13 cellular contexts compared by ENCODE assay signal in the genomic region with DNA sequence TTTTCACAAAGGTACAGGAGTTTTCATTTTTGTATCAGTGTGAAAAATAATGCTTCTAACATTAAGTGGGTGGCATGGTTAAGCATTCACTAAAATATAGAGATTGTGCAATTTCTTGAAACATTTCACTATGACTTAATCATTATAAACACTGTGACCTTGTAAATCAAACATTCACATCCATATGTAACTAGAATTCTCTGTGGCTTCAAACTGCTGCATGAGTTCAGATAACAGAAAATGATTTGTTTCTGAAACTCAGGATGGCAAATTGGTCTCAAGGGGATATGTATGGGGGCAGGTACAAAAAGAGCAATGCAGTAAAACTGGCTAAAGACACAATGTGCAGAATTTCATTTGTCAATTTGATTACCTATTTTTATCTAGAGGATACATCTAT. TPM values are rescaled to one million over a fixed set of nuclear protein-coding genes. Genes with fewer than 3 reads are reported as not detected.
DNase-seq lines count a peak whose midpoint lies in the region; ATAC-seq, FAIRE-seq and TF ChIP-seq lines count a peak whose summit lies in the region.
"Had no signal": no experiment of that assay in that cellular context is flagged by ENCODE, and none has a peak within 500 bp of the region (broad histone marks: within the 10 kb centered on the region; RNA-seq: fewer than 3 reads in every experiment).

No MANE protein-coding gene starts in this region.

- no peak for FAIRE-seq in K562 (lab: Jason Lieb, UNC)

- H3K79me2 ChIP-seq in Karpas-422 (ENCODE audit: low read length) (peaks cover 84% of the 10 kb centered on the region), K562 (ENCODE audit: control insufficient read depth, insufficient read depth, low read length) (peaks cover 87% of the 10 kb centered on the region)

- no peak for TF ChIP-seq CTCF in K562 (IDR thresholded peaks at IDR 0.05 in 2 of 3, conservative IDR thresholded peaks at IDR 0.05 in 1 of 3; ENCODE audit: insufficient read depth in 2 of 3, low read depth in 1 of 3, low read length in 3 of 3)

- peaks cover 0 to 15% (median 7%) of the 10 kb centered on the region in 3 donors for H3K36me3 Mint-ChIP-seq in naive thymus-derived CD8-positive, alpha-beta T cell

- TF ChIP-seq RAD21 in K562 (CRISPR knock-in tag; conservative IDR thresholded peaks at IDR 0.05 in 1 of 2, IDR thresholded peaks at IDR 0.05 in 1 of 2) = no peak

- H3K4me1 ChIP-seq in Karpas-422 (ENCODE audit: low read length) (peaks cover 38% of the 10 kb centered on the region), K562 (replicated peaks in 1 of 2; ENCODE audit: control insufficient read depth in 2 of 2, insufficient read depth in 2 of 2, low read length in 2 of 2) (peaks cover 16 to 21% of the 10 kb centered on the region in 2 experiments; a peak in 4 of 5 replicates)

- H3K27ac ChIP-seq in Karpas-422 (ENCODE audit: low read length) = peak overlapping the region; percentile 51
- peak overlapping the region; percentile 61; the same call in 1 of the 3 replicates for H3K27ac ChIP-seq in K562 (ENCODE audit: extremely low read depth, low read depth, low read length)
- H3K27ac ChIP-seq: uterus had no signal

- ATAC-seq in K562 (no peak), HG03354 (IDR thresholded peaks at IDR 0.05; ENCODE audit: poor library complexity, severe bottlenecking, unreplicated experiment) (no peak), HG03159 (IDR thresholded peaks at IDR 0.05; ENCODE audit: unreplicated experiment) (no peak), GM18505 (IDR thresholded peaks at IDR 0.05; ENCODE audit: unreplicated experiment) (no peak)
- ATAC-seq in naive thymus-derived CD8-positive, alpha-beta T cell = no peak

- TF ChIP-seq POLR2A in K562 (conservative IDR thresholded peaks at IDR 0.05) (no peak), GM18505 (IDR thresholded peaks at IDR 0.05; ENCODE audit: borderline replicate concordance, extremely low read depth, insufficient read depth, insufficient read length) (no peak)

- H3K36me3 ChIP-seq in Karpas-422 (ENCODE audit: insufficient read depth, low read length) = peaks cover 47% of the 10 kb centered on the region; the same call in 1 of the 2 replicates
- peaks cover 45% of the 10 kb centered on the region; the same call in 2 of the 3 replicates for H3K36me3 ChIP-seq in K562 (ENCODE audit: control insufficient read depth, insufficient read depth, low read length)
- H3K36me3 ChIP-seq: uterus had no signal

- POLR2A ChIA-PET in K562 (lab: Yijun Ruan, JAX) = no interaction called here
- POLR2A ChIA-PET in naive thymus-derived CD8-positive, alpha-beta T cell (lab: Charles Lee) = no interaction called here

- H3K9me3 ChIP-seq in Karpas-422 (ENCODE audit: low read length) (no peaks in the 10 kb centered on the region), K562 (replicated peaks; ENCODE audit: control insufficient read depth, insufficient read depth, low read depth, low read length) (no peaks in the 10 kb centered on the region)
- H3K9me3 ChIP-seq: uterus had no signal

- peaks cover 32 to 75% (median 64%) of the 10 kb centered on the region in 4 donors for H3K4me1 Mint-ChIP-seq in naive thymus-derived CD8-positive, alpha-beta T cell

- peak overlapping the region in 6 of 10 donors; percentile 2 to 58 (median 38) for H3K27ac Mint-ChIP-seq in naive thymus-derived CD8-positive, alpha-beta T cell

- intact Hi-C loops in K562 (cut with micrococcal nuclease) = no loop called here

- no peaks in the 10 kb centered on the region for H3K27me3 Mint-ChIP-seq in naive thymus-derived CD8-positive, alpha-beta T cell
- H3K27me3 Mint-ChIP-seq: central memory CD8-positive, alpha-beta T cell had no signal

- H3K4me2 ChIP-seq in Karpas-422 (ENCODE audit: low read depth, low read length, poor library complexity, severe bottlenecking) (peak overlapping the region; percentile 46), K562 (ENCODE audit: insufficient read depth, low read length) (no peak overlapping the region)

- H3K4me3 ChIP-seq in Karpas-422 (ENCODE audit: low read length) (peak overlapping the region; percentile 31; the same call in 1 of the 2 replicates), K562 (no peak overlapping the region)
- H3K4me3 ChIP-seq: uterus had no signal

- in situ Hi-C loops in K562 (cut with MboI) = no loop called here

- no peaks in the 10 kb centered on the region for H3K27me3 ChIP-seq in Karpas-422 (ENCODE audit: low read length)
- no peaks in the 10 kb centered on the region for H3K27me3 ChIP-seq in K562 (ENCODE audit: control insufficient read depth in 2 of 2, insufficient read depth in 2 of 2, low read length in 2 of 2)
- H3K27me3 ChIP-seq: uterus had no signal

- CTCF ChIA-PET in K562 (lab: Yijun Ruan, JAX; ENCODE audit: low intra/inter-chr PET ratio) = no interaction called here

- DNase-seq in NOMO-1 treated with DMSO at 0.1 percent for 48 hours (lab: John Stamatoyannopoulos, UW; ENCODE audit: unreplicated experiment) = peak; percentile 46
- DNase-seq in NOMO-1 treated with dmso at 0.1 percent for 144 hours (lab: John Stamatoyannopoulos, UW; ENCODE audit: unreplicated experiment) = no peak
- peak; percentile 53 for DNase-seq in Karpas-422
- no peak for DNase-seq in K562 (ENCODE audit: extremely low read depth in 1 of 4, low spot score in 3 of 4)
- DNase-seq in naive thymus-derived CD8-positive, alpha-beta T cell = no peak
- DNase-seq: activated CD4-positive, alpha-beta T cell treated with anti-CD3 and anti-CD28 coated beads, Interleukin-2, amount 50 U/mL, for 1 hour; MM.1S; RPMI8226; uterus had no signal

- H3K9me3 Mint-ChIP-seq in naive thymus-derived CD8-positive, alpha-beta T cell = peaks cover 0 to 3% (median 0%) of the 10 kb centered on the region in 9 donors
- H3K9me3 Mint-ChIP-seq: central memory CD8-positive, alpha-beta T cell had no signal

- H4K20me1 ChIP-seq in Karpas-422 (ENCODE audit: insufficient read depth, low read depth, low read length) (peaks cover 35% of the 10 kb centered on the region), K562 (replicated peaks; ENCODE audit: control insufficient read depth, insufficient read depth, low read length) (peaks cover 21% of the 10 kb centered on the region)

- TF ChIP-seq EP300 in K562 (IDR thresholded peaks at IDR 0.05; ENCODE audit: low read length) = no peak

- no peak overlapping the region; the same call in 1 of the 2 replicates for H3K9ac ChIP-seq in Karpas-422 (ENCODE audit: low read length)
- no peak overlapping the region for H3K9ac ChIP-seq in K562 (ENCODE audit: insufficient read depth in 1 of 2, low read depth in 2 of 2, low read length in 2 of 2)

- no peak overlapping the region for H2AFZ ChIP-seq in Karpas-422 (ENCODE audit: low read length)
- H2AFZ ChIP-seq in K562 (ENCODE audit: low read depth, low read length) = no peak overlapping the region

- H3K4me3 Mint-ChIP-seq in naive thymus-derived CD8-positive, alpha-beta T cell = peak overlapping the region in 8 of 10 donors; percentile 0 to 51 (median 24)
- H3K4me3 Mint-ChIP-seq: central memory CD8-positive, alpha-beta T cell had no signal

- no TSS peak for BruUV-seq in K562 (replicated peaks; lab: Mats Ljungman, UMichigan)

- H3K9me2 ChIP-seq in Karpas-422 (replicated peaks; ENCODE audit: insufficient read depth, low read length) = no peaks in the 10 kb centered on the region

- H3K9me1 ChIP-seq in K562 (ENCODE audit: control insufficient read depth, insufficient read depth, low read length) = no peaks in the 10 kb centered on the region

RNA-seq across cellular contexts. Expression of a gene that starts 3.8 kb away (rescaled TPM):
- total RNA-seq in Karpas-422 (2014; rRNA removed; shearing (Covaris generic); ENCODE audit: low replicate concordance) = 18.8 and 41.2 TPM in 2 replicates
- 21.5 and 103 TPM in 2 replicates for total RNA-seq in K562 (2011; cell fraction: chromatin; rRNA removed; ENCODE audit: low replicate concordance)
- 11.5 and 15.9 TPM in 2 replicates for total RNA-seq in K562 (2011; cell fraction: nucleolus; rRNA removed)
- 46.5 and 77.0 TPM in 2 replicates for total RNA-seq in K562 (2011; cell fraction: nucleoplasm; rRNA removed)
- total RNA-seq in K562 (2014; rRNA removed) = 22.4 and 80.3 TPM in 2 replicates
- total RNA-seq in K562 (2014; rRNA removed; fragmentation: Illumina TruSeq; extraction: Trizol) = 58.4 and 67.4 TPM in 2 replicates
- total RNA-seq in K562 (2015; rRNA removed; fragmentation: Illumina TruSeq; extraction: Trizol) = 69.1 and 80.4 TPM in 2 replicates
- 29.0 and 30.7 TPM in 2 replicates for total RNA-seq in K562 (2021)
- 26.1 and 34.4 TPM in 2 replicates for polyA plus RNA-seq in K562 (2011; rRNA removed)
- polyA plus RNA-seq in K562 (2011; cell fraction: cytosol; rRNA removed) = 5.4 and 23.7 TPM in 2 replicates
- 24.3 and 24.9 TPM in 2 replicates for polyA plus RNA-seq in K562 (2011; cell fraction: nucleus; rRNA removed)
- 22.7 and 30.4 TPM in 2 replicates for polyA plus RNA-seq in K562 (2012)
- 37.9 and 45.8 TPM in 2 replicates for polyA plus RNA-seq in K562 (2014; fragmentation: Illumina TruSeq; extraction: Trizol)
- polyA plus RNA-seq in K562 (2014; fragmentation: Nextera tagmentation; extraction: Ambion mirVana) = 10 to 100 TPM; 38.5 to 39.7 TPM
- polyA plus RNA-seq in K562 (2014; rRNA removed) = 27.5 and 37.0 TPM in 2 replicates
- 17.5 and 22.7 TPM in 2 replicates for polyA minus RNA-seq in K562 (2011; rRNA and poly(A)+ RNA removed)
- 12.3 and 13.1 TPM in 2 replicates for polyA minus RNA-seq in K562 (2011; cell fraction: cytosol; rRNA and poly(A)+ RNA removed)
- polyA minus RNA-seq in K562 (2011; cell fraction: nucleus; rRNA and poly(A)+ RNA removed) = 20.3 and 40.0 TPM in 2 replicates
- 10 to 100 TPM; 54.1 to 55.3 TPM for total RNA-seq in naive thymus-derived CD8-positive, alpha-beta T cell
- polyA plus RNA-seq in naive thymus-derived CD8-positive, alpha-beta T cell = 10 to 100 TPM; 17.6 to 28.2 (median 26.3) TPM

RNA-seq across cellular contexts. Expression of a gene that starts 57.8 kb away (rescaled TPM):
- total RNA-seq in Karpas-422 (2014; rRNA removed; shearing (Covaris generic); ENCODE audit: low replicate concordance) = 8.5 and 12.1 TPM in 2 replicates
- total RNA-seq in K562 (2011; cell fraction: chromatin; rRNA removed; ENCODE audit: low replicate concordance) = 23.7 and 43.2 TPM in 2 replicates
- total RNA-seq in K562 (2011; cell fraction: nucleolus; rRNA removed) = 16.5 and 16.6 TPM in 2 replicates
- 24.3 and 26.5 TPM in 2 replicates for total RNA-seq in K562 (2011; cell fraction: nucleoplasm; rRNA removed)
- total RNA-seq in K562 (2014; rRNA removed) = 9.9 and 10.8 TPM in 2 replicates
- 16.8 and 18.5 TPM in 2 replicates for total RNA-seq in K562 (2014; rRNA removed; fragmentation: Illumina TruSeq; extraction: Trizol)
- total RNA-seq in K562 (2015; rRNA removed; fragmentation: Illumina TruSeq; extraction: Trizol) = 12.9 and 15.3 TPM in 2 replicates
- total RNA-seq in K562 (2021) = 13.1 and 13.8 TPM in 2 replicates
- polyA plus RNA-seq in K562 (2011; rRNA removed) = 8.8 and 10.2 TPM in 2 replicates
- polyA plus RNA-seq in K562 (2011; cell fraction: cytosol; rRNA removed) = 5.1 and 8.7 TPM in 2 replicates
- polyA plus RNA-seq in K562 (2011; cell fraction: nucleus; rRNA removed) = 8.9 and 10.8 TPM in 2 replicates
- 10.5 and 11.0 TPM in 2 replicates for polyA plus RNA-seq in K562 (2012)
- 16.7 and 19.0 TPM in 2 replicates for polyA plus RNA-seq in K562 (2014; fragmentation: Illumina TruSeq; extraction: Trizol)
- 10 to 100 TPM; 20.9 to 35.1 TPM for polyA plus RNA-seq in K562 (2014; fragmentation: Nextera tagmentation; extraction: Ambion mirVana)
- 14.2 and 16.3 TPM in 2 replicates for polyA plus RNA-seq in K562 (2014; rRNA removed)
- polyA minus RNA-seq in K562 (2011; rRNA and poly(A)+ RNA removed) = 19.2 and 23.9 TPM in 2 replicates
- 3.1 and 6.2 TPM in 2 replicates for polyA minus RNA-seq in K562 (2011; cell fraction: cytosol; rRNA and poly(A)+ RNA removed)
- polyA minus RNA-seq in K562 (2011; cell fraction: nucleus; rRNA and poly(A)+ RNA removed) = 16.6 and 20.7 TPM in 2 replicates
- 10 to 100 TPM; 41.7 to 45.7 TPM for total RNA-seq in naive thymus-derived CD8-positive, alpha-beta T cell
- 10 to 100 TPM; 25.6 to 28.9 (median 27.9) TPM for polyA plus RNA-seq in naive thymus-derived CD8-positive, alpha-beta T cell

RNA-seq across cellular contexts. Expression of a gene that starts 58.1 kb away (rescaled TPM):
- 31.8 and 66.1 TPM in 2 replicates for total RNA-seq in Karpas-422 (2014; rRNA removed; shearing (Covaris generic); ENCODE audit: low replicate concordance)
- 25.9 and 81.9 TPM in 2 replicates for total RNA-seq in K562 (2011; cell fraction: chromatin; rRNA removed; ENCODE audit: low replicate concordance)
- 15.8 and 16.4 TPM in 2 replicates for total RNA-seq in K562 (2011; cell fraction: nucleolus; rRNA removed)
- 26.4 and 27.9 TPM in 2 replicates for total RNA-seq in K562 (2011; cell fraction: nucleoplasm; rRNA removed)
- total RNA-seq in K562 (2014; rRNA removed) (12.9 and 14.1 TPM in 2 replicates), K562 (2014; rRNA removed; fragmentation: Illumina TruSeq; extraction: Trizol) (30.2 TPM in 2 replicates), K562 (2015; rRNA removed; fragmentation: Illumina TruSeq; extraction: Trizol) (23.6 and 23.7 TPM in 2 replicates), K562 (2021) (15.6 and 20.0 TPM in 2 replicates)
- polyA plus RNA-seq in K562 (2011; rRNA removed) (23.1 and 32.2 TPM in 2 replicates), K562 (2014; fragmentation: Illumina TruSeq; extraction: Trizol) (21.0 and 26.2 TPM in 2 replicates), K562 (2014; fragmentation: Nextera tagmentation; extraction: Ambion mirVana) (10 to 100 TPM in 1 of 2 experiments, 1 to 10 TPM in 1; 9.4 to 10.3 TPM), K562 (2014; rRNA removed) (19.9 and 28.0 TPM in 2 replicates)
- polyA plus RNA-seq in K562 (2011; cell fraction: cytosol; rRNA removed) = 6.4 and 11.7 TPM in 2 replicates
- 39.8 and 49.4 TPM in 2 replicates for polyA plus RNA-seq in K562 (2011; cell fraction: nucleus; rRNA removed)
- polyA plus RNA-seq in K562 (2012) = 11.8 and 18.5 TPM in 2 replicates
- polyA minus RNA-seq in K562 (2011; rRNA and poly(A)+ RNA removed) = 31.4 and 32.3 TPM in 2 replicates
- 8.7 and 9.4 TPM in 2 replicates for polyA minus RNA-seq in K562 (2011; cell fraction: cytosol; rRNA and poly(A)+ RNA removed)
- 22.5 and 31.9 TPM in 2 replicates for polyA minus RNA-seq in K562 (2011; cell fraction: nucleus; rRNA and poly(A)+ RNA removed)
- total RNA-seq in naive thymus-derived CD8-positive, alpha-beta T cell = 10 to 100 TPM; 41.5 to 43.4 TPM
- polyA plus RNA-seq in naive thymus-derived CD8-positive, alpha-beta T cell = 10 to 100 TPM in 1 of 3 donors, 1 to 10 TPM in 2; 7.9 to 10.1 (median 9.7) TPM

Comparison
In these comparisons a context has a peak if more than half of its experiments do, and no peak if none do; other contexts are left out.
1. DNase-seq: peak in NOMO-1 treated with DMSO at 0.1 percent for 48 hours (single experiment) and Karpas-422 (single experiment); none in NOMO-1 treated with dmso at 0.1 percent for 144 hours (single experiment), K562 (0 of 4) and naive thymus-derived CD8-positive, alpha-beta T cell (0 of 10).